Comparison of ENCODE assay signal across 15 cellular contexts in genomic region chr2:191441761-191442160, GRCh38.
DNase-seq lines count a peak whose midpoint lies in the region; ATAC-seq, FAIRE-seq and TF ChIP-seq lines count a peak whose summit lies in the region.
"Had no signal": no experiment of that assay in that cellular context is flagged by ENCODE, and none has a peak within 500 bp of the region (broad histone marks: within the 10 kb centered on the region; RNA-seq: fewer than 3 reads in every experiment).

No MANE protein-coding gene starts in this region.

- no peak overlapping the region for H3K4me3 ChIP-seq in ascending aorta
- H3K4me3 ChIP-seq: A549 had no signal

- no peaks in the 10 kb centered on the region for H3K27me3 Mint-ChIP-seq in type B pancreatic cell
- H3K27me3 Mint-ChIP-seq in activated T-cell treated with anti-CD3 and anti-CD28 coated beads, Interleukin-2, amount 50 U/mL, for 4 hours (ENCODE audit: low read depth), result peaks cover 8% of the 10 kb centered on the region

- H3K4me1 Mint-ChIP-seq in type B pancreatic cell (ENCODE audit: unreplicated experiment), result peaks cover 7% of the 10 kb centered on the region
- no peaks in the 10 kb centered on the region for H3K4me1 Mint-ChIP-seq in activated T-cell treated with anti-CD3 and anti-CD28 coated beads, Interleukin-2, amount 50 U/mL, for 4 hours (ENCODE audit: low read depth)

- peaks cover 0 to 5% of the 10 kb centered on the region in 2 donors for H3K4me1 ChIP-seq in ascending aorta

- FAIRE-seq in islet of Langerhans (lab: Jason Lieb, UNC), result peak; percentile 95
- FAIRE-seq: A549 had no signal

- no peaks in the 10 kb centered on the region for H3K36me3 Mint-ChIP-seq in type B pancreatic cell
- H3K36me3 Mint-ChIP-seq in activated T-cell treated with anti-CD3 and anti-CD28 coated beads, Interleukin-2, amount 50 U/mL, for 4 hours (ENCODE audit: insufficient read depth), result no peaks in the 10 kb centered on the region

- no peak for ATAC-seq in HG03175 (IDR thresholded peaks at IDR 0.05; ENCODE audit: unreplicated experiment)
- no peak for ATAC-seq in activated T-cell treated with anti-CD3 and anti-CD28 coated beads, Interleukin-2, amount 50 U/mL, for 4 hours
- no peak for ATAC-seq in GM18858 (IDR thresholded peaks at IDR 0.05; ENCODE audit: unreplicated experiment)
- ATAC-seq: A549; stimulated activated naive CD8-positive, alpha-beta T cell treated with anti-CD3 and anti-CD28 coated beads, Interleukin-15, Interleukin-2, amounts not matched to agents 100 U/mL and 50 U/mL, for 24 hours had no signal

- H3K27ac ChIP-seq in ascending aorta, result peak overlapping the region; percentile 25 to 31
- H3K27ac ChIP-seq: A549, neutrophil had no signal

- H3K36me3 ChIP-seq in ascending aorta, result no peaks in the 10 kb centered on the region
- H3K36me3 ChIP-seq: neutrophil had no signal

- no peaks in the 10 kb centered on the region for H3K9me3 Mint-ChIP-seq in type B pancreatic cell
- H3K9me3 Mint-ChIP-seq in activated T-cell treated with anti-CD3 and anti-CD28 coated beads, Interleukin-2, amount 50 U/mL, for 4 hours, result no peaks in the 10 kb centered on the region

- DNase-seq in NCI-H187 (lab: John Stamatoyannopoulos, UW) (peak; percentile 3 to 5), NCI-H187 treated with DMSO at 0.1 percent for 48 hours (lab: John Stamatoyannopoulos, UW) (no peak), ascending aorta (ENCODE audit: low spot score in 2 of 2) (peak in 1 of 2 donors; percentile 66), type B pancreatic cell (ENCODE audit: extremely low spot score, unreplicated experiment) (no peak)
- DNase-seq in activated T-cell treated with anti-CD3 and anti-CD28 coated beads, Interleukin-2, amount 50 U/mL, for 4 hours, result no peak
- DNase-seq: activated CD8-positive, alpha-beta memory T cell treated with anti-CD3 and anti-CD28 coated beads, Interleukin-2, amount 50 U/mL, for 4 hours; GF-D8; RPMI8226; stimulated activated CD4-positive, alpha-beta T cell treated with anti-CD3 and anti-CD28 coated beads, Interleukin-2, amount 100 ng/mL, for 24 hours; stimulated activated naive CD8-positive, alpha-beta T cell treated with anti-CD3 and anti-CD28 coated beads, Interleukin-15, Interleukin-2, amounts not matched to agents 100 U/mL and 50 U/mL, for 24 hours had no signal

- peak overlapping the region; percentile 22 for H3K27ac Mint-ChIP-seq in type B pancreatic cell

- no peaks in the 10 kb centered on the region for H3K9me3 ChIP-seq in ascending aorta
- H3K9me3 ChIP-seq: A549, neutrophil had no signal

- no peak overlapping the region for H3K4me3 Mint-ChIP-seq in type B pancreatic cell
- no peak overlapping the region for H3K4me3 Mint-ChIP-seq in activated T-cell treated with anti-CD3 and anti-CD28 coated beads, Interleukin-2, amount 50 U/mL, for 4 hours

- intact Hi-C loops in ascending aorta (cut with DNase I), result loop anchor here (5.0 kb wide), 1 partner anchor 46 kb away; no protein-coding TSS in a partner anchor

- TF ChIP-seq CTCF in ascending aorta (IDR thresholded peaks at IDR 0.05) (no peak), type B pancreatic cell (conservative IDR thresholded peaks at IDR 0.05) (no peak)

- H3K27me3 ChIP-seq in ascending aorta, result no peaks in the 10 kb centered on the region
- H3K27me3 ChIP-seq: neutrophil had no signal

Comparison
In these comparisons a context has a peak if more than half of its experiments do, and no peak if none do; other contexts are left out.
1. DNase-seq: peak in NCI-H187 (2 of 2); none in NCI-H187 treated with DMSO at 0.1 percent for 48 hours (single experiment), type B pancreatic cell (single experiment) and activated T-cell treated with anti-CD3 and anti-CD28 coated beads, Interleukin-2, amount 50 U/mL, for 4 hours (single experiment).